In genomic region chr7:128831178-128831993, GRCh38 we compare ENCODE assay signal across 1 cellular context.
TF ChIP-seq lines count a peak whose summit lies in the region.

No MANE protein-coding gene starts in this region.

TF ChIP-seq in K562, 482 proteins besides CTCF, POLR2A, EP300 and RAD21 (continued from another document and continues in another):
- TF ChIP-seq HOMEZ (CRISPR knock-in tag; IDR thresholded peaks at IDR 0.05), result 0 out of 2 replicates have a peak, but pooled peaks have one; percentile 28
- TF ChIP-seq CXXC5 (CRISPR knock-in tag; IDR thresholded peaks at IDR 0.05), result peak; percentile 48
- no peak for TF ChIP-seq ZFP1 (CRISPR knock-in tag; IDR thresholded peaks at IDR 0.05)
- TF ChIP-seq RUNX1 (IDR thresholded peaks at IDR 0.05; ENCODE audit: low read depth), result no peak; the same call in 1 of the 2 replicates
- no peak for TF ChIP-seq ZNF143 (CRISPR knock-in tag; IDR thresholded peaks at IDR 0.05)
- no peak for TF ChIP-seq GABPB2 (CRISPR knock-in tag; conservative IDR thresholded peaks at IDR 0.05)
- no peak for TF ChIP-seq FOXM1 (IDR thresholded peaks at IDR 0.05; ENCODE audit: low read depth)
- TF ChIP-seq FOXM1 (CRISPR knock-in tag; IDR thresholded peaks at IDR 0.05; ENCODE audit: low read depth), result no peak
- peak; percentile 18; the same call in 1 of the 2 replicates for TF ChIP-seq ZNF239 (CRISPR knock-in tag; IDR thresholded peaks at IDR 0.05)
- no peak for TF ChIP-seq SAFB (IDR thresholded peaks at IDR 0.05; ENCODE audit: borderline replicate concordance, low read depth, low read length)
- 0 out of 2 replicates have a peak, but pooled peaks have one; percentile 34 for TF ChIP-seq ZNF830 (CRISPR knock-in tag; IDR thresholded peaks at IDR 0.05)
- TF ChIP-seq REST (CRISPR knock-in tag; IDR thresholded peaks at IDR 0.05; ENCODE audit: low read depth), result peak; percentile 66; the same call in 1 of the 2 replicates
- peak; percentile 2 for TF ChIP-seq ZNF146 (CRISPR knock-in tag; IDR thresholded peaks at IDR 0.05; ENCODE audit: unreplicated experiment)
- TF ChIP-seq EGR1 (conservative IDR thresholded peaks at IDR 0.05), result peak; percentile 59
- 0 out of 2 replicates have a peak, but pooled peaks have one; percentile 37 for TF ChIP-seq ZNF23 (CRISPR knock-in tag; IDR thresholded peaks at IDR 0.05)
- peak; percentile 27; the same call in 1 of the 2 replicates for TF ChIP-seq BCOR (IDR thresholded peaks at IDR 0.05)
- TF ChIP-seq CC2D1A (IDR thresholded peaks at IDR 0.05), result no peak; the same call in 1 of the 2 replicates
- no peak for TF ChIP-seq GABPA (tag; conservative IDR thresholded peaks at IDR 0.05; ENCODE audit: low read depth)
- no peak for TF ChIP-seq ZNF133 (CRISPR knock-in tag; IDR thresholded peaks at IDR 0.05)
- TF ChIP-seq SREBF1 (IDR thresholded peaks at IDR 0.05; ENCODE audit: borderline replicate concordance, low read depth, low read length), result no peak
- TF ChIP-seq POLR2G (IDR thresholded peaks at IDR 0.05; ENCODE audit: low read depth, low read length), result peak; percentile 90
- TF ChIP-seq ZNF263 (CRISPR knock-in tag; IDR thresholded peaks at IDR 0.05; ENCODE audit: borderline replicate concordance), result peak; percentile 32; the same call in 1 of the 2 replicates
- TF ChIP-seq NR2F6 (CRISPR knock-in tag; IDR thresholded peaks at IDR 0.05), result 0 out of 2 replicates have a peak, but pooled peaks have one; percentile 37
- TF ChIP-seq RB1 (IDR thresholded peaks at IDR 0.05; ENCODE audit: low read depth), result peak; percentile 42
- TF ChIP-seq POLR2H (tag; IDR thresholded peaks at IDR 0.05; ENCODE audit: low read depth), result no peak
- TF ChIP-seq NEUROD1 (IDR thresholded peaks at IDR 0.05; ENCODE audit: borderline replicate concordance, low read depth, low read length, partially characterized antibody), result peak; percentile 63
- TF ChIP-seq PRMT5 (CRISPR knock-in tag; IDR thresholded peaks at IDR 0.05), result 0 out of 2 replicates have a peak, but pooled peaks have one; percentile 12
- TF ChIP-seq TFAP4 (CRISPR knock-in tag; IDR thresholded peaks at IDR 0.05; ENCODE audit: borderline replicate concordance), result peak; percentile 91
- TF ChIP-seq PHF8 (IDR thresholded peaks at IDR 0.05; ENCODE audit: borderline replicate concordance, low read length), result peak; percentile 72; the same call in 1 of the 2 replicates
- 0 out of 2 replicates have a peak, but pooled peaks have one; percentile 5 for TF ChIP-seq TAF7 (tag; IDR thresholded peaks at IDR 0.05)
- TF ChIP-seq PTRF (tag; IDR thresholded peaks at IDR 0.05), result no peak
- TF ChIP-seq MLLT1 (IDR thresholded peaks at IDR 0.05), result peak; percentile 56 to 68; a peak in 3 of 4 replicates
- TF ChIP-seq CBFB (CRISPR knock-in tag; IDR thresholded peaks at IDR 0.05), result 0 out of 2 replicates have a peak, but pooled peaks have one; percentile 65
- TF ChIP-seq ZNF780A (CRISPR knock-in tag; IDR thresholded peaks at IDR 0.05), result no peak
- no peak for TF ChIP-seq ZBTB5 (IDR thresholded peaks at IDR 0.05)
- TF ChIP-seq ARID1B (IDR thresholded peaks at IDR 0.05), result peak; percentile 43; the same call in 1 of the 2 replicates
- TF ChIP-seq SRF (CRISPR knock-in tag; IDR thresholded peaks at IDR 0.05), result peak in 1 of 2 experiments; percentile 73; a peak in 2 of 4 replicates
- TF ChIP-seq RHOXF2B (CRISPR knock-in tag; conservative IDR thresholded peaks at IDR 0.05), result no peak
- TF ChIP-seq LEF1 (IDR thresholded peaks at IDR 0.05), result peak; percentile 44; the same call in 1 of the 2 replicates
- TF ChIP-seq THAP12 (CRISPR knock-in tag; IDR thresholded peaks at IDR 0.05), result peak; percentile 70; the same call in 1 of the 2 replicates
- TF ChIP-seq SNAPC5 (CRISPR knock-in tag; IDR thresholded peaks at IDR 0.05), result no peak
- no peak for TF ChIP-seq U2AF1 (optimal IDR thresholded peaks at IDR 0.05; ENCODE audit: low read depth, low read length)
- TF ChIP-seq L3MBTL2 (IDR thresholded peaks at IDR 0.05), result peak; percentile 86
- no peak for TF ChIP-seq ZNF124 (CRISPR knock-in tag; IDR thresholded peaks at IDR 0.05)
- TF ChIP-seq ZNF41 (CRISPR knock-in tag; conservative IDR thresholded peaks at IDR 0.05), result 0 out of 2 replicates have a peak, but pooled peaks have one; percentile 15
- TF ChIP-seq MXD1 (CRISPR knock-in tag; IDR thresholded peaks at IDR 0.05; ENCODE audit: borderline replicate concordance, poor library complexity, severe bottlenecking), result no peak
- TF ChIP-seq ETV1 (tag; conservative IDR thresholded peaks at IDR 0.05; ENCODE audit: low read depth), result no peak; the same call in 1 of the 2 replicates
- no peak for TF ChIP-seq MCM7 (IDR thresholded peaks at IDR 0.05)
- peak; percentile 98 for TF ChIP-seq ZBTB7A (IDR thresholded peaks at IDR 0.05; ENCODE audit: borderline replicate concordance, control insufficient read depth, low read depth, low read length)
- no peak for TF ChIP-seq ZNF217 (CRISPR knock-in tag; IDR thresholded peaks at IDR 0.05)
- no peak; the same call in 1 of the 2 replicates for TF ChIP-seq POLR2AphosphoS2 (IDR thresholded peaks at IDR 0.05; ENCODE audit: low read length)
- TF ChIP-seq TBL1XR1 (IDR thresholded peaks at IDR 0.05; ENCODE audit: low read length in 2 of 2), result peak in 1 of 2 experiments; percentile 12; a peak in 2 of 4 replicates
- no peak for TF ChIP-seq E4F1 (CRISPR knock-in tag; IDR thresholded peaks at IDR 0.05; ENCODE audit: borderline replicate concordance)
- TF ChIP-seq MAFK (IDR thresholded peaks at IDR 0.05; ENCODE audit: low read length), result no peak
- TF ChIP-seq IRF1 (CRISPR knock-in tag; IDR thresholded peaks at IDR 0.05; ENCODE audit: borderline replicate concordance), result no peak; the same call in 1 of the 2 replicates
- TF ChIP-seq HMGN3 (IDR thresholded peaks at IDR 0.05; ENCODE audit: borderline replicate concordance, extremely low read depth, insufficient read length, low read depth, low read length), result peak; percentile 66
